ENCODE assay signal across 23 cellular contexts in genomic region chr3:126773783-126774182, GRCh38.
"Had no signal": no experiment of that assay in that cellular context is flagged by ENCODE, and none has a peak within 500 bp of the region (broad histone marks: within the 10 kb centered on the region; RNA-seq: fewer than 3 reads in every experiment).

No MANE protein-coding gene starts in this region.

- H3K27ac ChIP-seq: dorsolateral prefrontal cortex, esophagus muscularis mucosa, left ventricle myocardium inferior, lower lobe of right lung, parathyroid adenoma, prostate gland, right lobe of liver, thoracic aorta, transverse colon had no signal

- H3K9me3 ChIP-seq: esophagus muscularis mucosa, left ventricle myocardium inferior, lower lobe of right lung, prostate gland, right lobe of liver, thoracic aorta, transverse colon had no signal

- H3K27me3 ChIP-seq: dorsolateral prefrontal cortex, esophagus muscularis mucosa, right lobe of liver, transverse colon had no signal

- H3K4me3 ChIP-seq: dorsolateral prefrontal cortex, esophagus muscularis mucosa, left ventricle myocardium inferior, lower lobe of right lung, prostate gland, right lobe of liver, skin epidermis, thoracic aorta, transverse colon had no signal

- H3K36me3 ChIP-seq: esophagus muscularis mucosa, left ventricle myocardium inferior, lower lobe of right lung, prostate gland, right lobe of liver, thoracic aorta, transverse colon had no signal

- FAIRE-seq: kidney had no signal

- DNase-seq: cortex of kidney; dorsolateral prefrontal cortex; effector CD8-positive, alpha-beta T cell; foreskin fibroblast; immature natural killer cell; kidney; left cardiac atrium; left ventricle myocardium inferior; lower lobe of right lung; naive B cell; occipital lobe; retina; right lobe of liver; stimulated activated CD4-positive, alpha-beta T cell treated with anti-CD3 and anti-CD28 coated beads, Interleukin-2, amount 100 ng/mL, for 24 hours; stimulated activated CD4-positive, alpha-beta T cell treated with anti-CD3 and anti-CD28 coated beads, Interleukin-4, amount 100 ng/mL, for 4 hours; stimulated activated naive B cell treated with anti-CD40 and anti-IgM and Interleukin-4, amounts not matched to agents 10 μg/mL and 1 μg/mL and 100 μg/mL, for 72 hours; stimulated activated naive CD8-positive, alpha-beta T cell treated with anti-CD3 and anti-CD28 coated beads, Interleukin-15, amount 100 ng/mL, for 72 hours; transverse colon had no signal

- H2AFZ ChIP-seq: parathyroid adenoma had no signal

- H3K4me1 ChIP-seq: esophagus muscularis mucosa, lower lobe of right lung, parathyroid adenoma, prostate gland, right lobe of liver, transverse colon had no signal

- H3K9ac ChIP-seq: parathyroid adenoma had no signal
